Comparison of ENCODE assay signal across 16 cellular contexts in the genomic region with DNA sequence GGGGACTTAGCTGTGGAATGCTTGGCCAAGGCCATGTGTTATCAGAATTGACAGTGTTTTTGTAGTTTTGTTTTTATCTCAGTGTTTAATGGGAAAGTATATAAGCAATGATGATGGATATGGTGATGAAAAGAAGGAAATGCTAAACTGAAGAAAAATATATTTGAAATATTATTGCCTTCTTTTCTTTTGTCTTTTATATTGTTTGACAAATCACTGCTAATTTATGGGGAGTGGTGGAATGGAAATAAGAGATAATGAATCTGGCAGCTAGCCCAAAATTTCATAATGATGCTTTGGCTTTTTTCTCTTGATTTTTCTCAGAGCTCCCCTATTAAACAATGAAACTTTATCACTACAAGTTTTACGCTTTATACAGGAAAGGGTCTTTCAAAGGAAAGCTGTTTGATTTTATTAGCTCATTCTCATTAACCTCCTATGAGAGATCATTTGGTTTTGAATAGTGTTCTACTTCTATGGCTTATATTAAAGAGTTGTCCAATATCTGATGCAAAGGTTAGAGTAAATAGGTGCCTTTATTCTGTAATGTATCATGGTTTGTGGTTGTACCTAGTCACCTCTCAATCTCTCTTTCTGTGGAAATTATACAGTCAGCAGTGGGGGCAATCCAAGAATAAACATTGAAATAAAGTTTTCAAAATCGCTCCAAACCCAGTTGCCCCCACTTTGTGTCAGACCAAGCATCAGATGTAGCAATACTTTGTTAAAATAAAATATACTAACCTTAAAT.
"Had no signal": no experiment of that assay in that cellular context is flagged by ENCODE, and none has a peak within 500 bp of the region (broad histone marks: within the 10 kb centered on the region; RNA-seq: fewer than 3 reads in every experiment).

No MANE protein-coding gene starts in this region.

- H3K36me3 Mint-ChIP-seq: immature natural killer cell, WTC11 had no signal

- ATAC-seq: body of pancreas; mucosa of descending colon; naive thymus-derived CD8-positive, alpha-beta T cell; T-helper 17 cell; WTC11 had no signal

- H3K27ac ChIP-seq: body of pancreas, epithelial cell of prostate, neutrophil, vagina had no signal

- H3K27me3 Mint-ChIP-seq: activated CD4-positive, alpha-beta T cell treated with anti-CD3 and anti-CD28 coated beads, Interleukin-2, amount 10 ng/mL, durations not matched to agents 7 days and 5 days; naive thymus-derived CD8-positive, alpha-beta T cell; stimulated activated naive CD8-positive, alpha-beta T cell treated with anti-CD3 and anti-CD28 coated beads, Interleukin-15, Interleukin-2, amounts not matched to agents 100 ng/mL and 50 ng/mL, for 24 hours; T-helper 17 cell had no signal

- H3K4me1 Mint-ChIP-seq: immature natural killer cell had no signal

- H3K27ac Mint-ChIP-seq: activated CD4-positive, alpha-beta T cell treated with anti-CD3 and anti-CD28 coated beads, Interleukin-2, amount 10 ng/mL, durations not matched to agents 7 days and 5 days; immature natural killer cell; naive thymus-derived CD8-positive, alpha-beta T cell; stimulated activated naive CD8-positive, alpha-beta T cell treated with anti-CD3 and anti-CD28 coated beads, Interleukin-15, Interleukin-2, amounts not matched to agents 100 ng/mL and 50 ng/mL, for 24 hours; T-helper 17 cell; WTC11 had no signal

- H3K4me3 ChIP-seq: body of pancreas, coronary artery, mucosa of descending colon, vagina had no signal

- DNase-seq: activated CD4-positive, alpha-beta T cell treated with anti-CD3 and anti-CD28 coated beads, Interleukin-2, amount 10 ng/mL, durations not matched to agents 7 days and 5 days; activated gamma-delta T cell treated with Interleukin-2 at 50 U/mL for 16 hours; body of pancreas; central memory CD4-positive, alpha-beta T cell; effector CD4-positive, alpha-beta T cell; immature natural killer cell; mucosa of descending colon; naive thymus-derived CD8-positive, alpha-beta T cell; stimulated activated CD4-positive, alpha-beta T cell treated with anti-CD3 and anti-CD28 coated beads, Interleukin-2, amount 100 ng/mL, for 48 hours; T-helper 17 cell had no signal

- H3K9me3 Mint-ChIP-seq: activated CD4-positive, alpha-beta T cell treated with anti-CD3 and anti-CD28 coated beads, Interleukin-2, amount 10 ng/mL, durations not matched to agents 7 days and 5 days; immature natural killer cell; naive thymus-derived CD8-positive, alpha-beta T cell; stimulated activated naive CD8-positive, alpha-beta T cell treated with anti-CD3 and anti-CD28 coated beads, Interleukin-15, Interleukin-2, amounts not matched to agents 100 ng/mL and 50 ng/mL, for 24 hours; WTC11 had no signal

- H3K4me1 ChIP-seq: vagina had no signal

- H3K27me3 ChIP-seq: body of pancreas, neutrophil, vagina had no signal

- H3K9me3 ChIP-seq: body of pancreas, mucosa of descending colon, neutrophil, vagina had no signal

- H3K4me3 Mint-ChIP-seq: activated CD4-positive, alpha-beta T cell treated with anti-CD3 and anti-CD28 coated beads, Interleukin-2, amount 10 ng/mL, durations not matched to agents 7 days and 5 days; immature natural killer cell; naive thymus-derived CD8-positive, alpha-beta T cell; stimulated activated naive CD8-positive, alpha-beta T cell treated with anti-CD3 and anti-CD28 coated beads, Interleukin-15, Interleukin-2, amounts not matched to agents 100 ng/mL and 50 ng/mL, for 24 hours; T-helper 17 cell; WTC11 had no signal
